ENCODE assay signal across 29 cellular contexts in the genomic region with DNA sequence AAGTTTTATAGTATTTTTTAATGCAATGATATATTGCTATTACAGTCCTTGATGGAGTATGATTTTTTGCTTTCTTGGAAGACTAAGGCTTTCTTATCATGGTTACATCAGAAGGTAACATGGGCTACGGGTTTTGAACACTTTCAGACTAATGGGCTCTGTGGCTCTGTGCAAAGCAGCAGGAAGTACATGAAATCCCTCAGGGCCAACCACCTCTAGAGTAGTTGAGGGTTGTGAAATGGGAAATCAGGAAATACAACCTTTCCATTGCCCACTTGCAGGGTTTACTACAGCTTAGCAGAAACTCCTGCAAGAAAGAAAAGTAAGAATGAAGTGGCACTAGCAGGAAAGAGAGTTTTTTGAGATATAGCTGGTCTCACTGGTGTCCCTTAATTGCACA.
"Had no signal": no experiment of that assay in that cellular context is flagged by ENCODE, and none has a peak within 500 bp of the region (broad histone marks: within the 10 kb centered on the region; RNA-seq: fewer than 3 reads in every experiment).

No MANE protein-coding gene starts in this region.

- ATAC-seq: activated CD8-positive, alpha-beta T cell treated with anti-CD3 and anti-CD28 coated beads for 36 hours; activated T-cell treated with anti-CD3 and anti-CD28 coated beads, Interleukin-2, amount 50 U/mL, for 4 hours; activated T-helper 17 cell treated with anti-CD3 and anti-CD28 coated beads, Interleukin-2, amount 50 U/mL, for 72 hours; esophagus mucosa; foreskin keratinocyte; heart left ventricle; left colon; right cardiac atrium; stimulated activated memory B cell treated with anti-CD40 and anti-IgM and Interleukin-4, amounts not matched to agents 10 μg/mL and 1 μg/mL and 100 μg/mL, for 72 hours; stimulated activated naive CD8-positive, alpha-beta T cell treated with anti-CD3 and anti-CD28 coated beads, Interleukin-15, amount 100 ng/mL, for 72 hours; WTC11 had no signal

- DNase-seq: activated CD4-positive, alpha-beta T cell treated with anti-CD3 and anti-CD28 coated beads for 1 hour; activated CD4-positive, alpha-beta T cell treated with anti-CD3 and anti-CD28 coated beads, Interleukin-2, amount 10 ng/mL, durations not matched to agents 7 days and 5 days; activated CD8-positive, alpha-beta T cell treated with anti-CD3 and anti-CD28 coated beads for 36 hours; activated gamma-delta T cell treated with Interleukin-2 at 50 U/mL for 16 hours; activated naive CD4-positive, alpha-beta T cell treated with anti-CD3 and anti-CD28 coated beads, Interleukin-2, amount 50 U/mL, for 16 hours; activated T-cell treated with anti-CD3 and anti-CD28 coated beads, Interleukin-2, amount 50 U/mL, for 4 hours; amniotic stem cell; brain microvascular endothelial cell; caudate nucleus; foreskin keratinocyte; heart left ventricle; hypothalamus; immature natural killer cell; kidney; left colon; mammary epithelial cell; posterior cingulate gyrus; right cardiac atrium; stimulated activated CD4-positive, alpha-beta T cell treated with anti-CD3 and anti-CD28 coated beads, Interleukin-12 subunit alpha, Interleukin-12 subunit beta, amount 100 ng/mL, for 4 hours; stimulated activated CD4-positive, alpha-beta T cell treated with anti-CD3 and anti-CD28 coated beads, Interleukin-4, amount 100 ng/mL, for 4 hours; stimulated activated CD8-positive, alpha-beta memory T cell treated with anti-CD3 and anti-CD28 coated beads, Interleukin-4, amount 100 ng/mL, for 48 hours; stimulated activated naive CD8-positive, alpha-beta T cell treated with anti-CD3 and anti-CD28 coated beads, Interleukin-15, amount 100 ng/mL, for 72 hours; substantia nigra; T1000; uterus had no signal
